Comparison of ENCODE assay signal across 8 cellular contexts in genomic region chr6:166343157-166343502, GRCh38. TPM values are rescaled to one million over a fixed set of nuclear protein-coding genes. Genes with fewer than 3 reads are reported as not detected.
A peak's percentile ranks its signal among the peaks of the same experiment; 100 is the strongest.
DNase-seq lines count a peak whose midpoint lies in the region; ATAC-seq and TF ChIP-seq lines count a peak whose summit lies in the region.

No MANE protein-coding gene starts in this region.

- TF ChIP-seq CTCF in OCI-LY1 (IDR thresholded peaks at IDR 0.05; ENCODE audit: low read length): no peak
- no peak for TF ChIP-seq CTCF in osteocyte (IDR thresholded peaks at IDR 0.05)

- no peaks in the 10 kb centered on the region for H3K36me3 Mint-ChIP-seq in osteocyte (ENCODE audit: unreplicated experiment)

- H3K9me3 Mint-ChIP-seq in osteocyte (ENCODE audit: unreplicated experiment): no peaks in the 10 kb centered on the region

- H3F3A ChIP-seq in OCI-LY1 (ENCODE audit: insufficient read depth, low read length): no peaks in the 10 kb centered on the region

- peak overlapping the region; percentile 80 for H3K27ac Mint-ChIP-seq in osteocyte (ENCODE audit: unreplicated experiment)

- H3K36me3 ChIP-seq in OCI-LY1 (ENCODE audit: insufficient read depth, low read length) (peaks cover 5% of the 10 kb centered on the region; the same call in 1 of the 2 replicates), endocrine pancreas (ENCODE audit: control insufficient read depth, insufficient read depth, low read length) (no peaks in the 10 kb centered on the region)

- H3K27me3 Mint-ChIP-seq in osteocyte (ENCODE audit: unreplicated experiment): peaks cover 18% of the 10 kb centered on the region

- no peak for DNase-seq in osteocyte (ENCODE audit: extremely low spot score, unreplicated experiment)
- DNase-seq in NCI-H2029 treated with DMSO at 0.1 percent for 48 hours (lab: John Stamatoyannopoulos, UW): no peak
- DNase-seq in NCI-H345 treated with DMSO at 0.1 percent for 48 hours (lab: John Stamatoyannopoulos, UW; ENCODE audit: unreplicated experiment): no peak
- no peak for DNase-seq in cerebellum (ENCODE audit: low spot score)

- H3K79me2 ChIP-seq in OCI-LY1 (ENCODE audit: insufficient read depth, low read length): peaks cover 25% of the 10 kb centered on the region

- H3K4me3 ChIP-seq in OCI-LY1 (ENCODE audit: low read depth, low read length, poor library complexity, severe bottlenecking) (peak overlapping the region; percentile 95), endocrine pancreas (ENCODE audit: control insufficient read depth, insufficient read depth, low read length) (peak overlapping the region; percentile 81)

- H3K4me1 ChIP-seq in OCI-LY1 (ENCODE audit: insufficient read depth, low read length, severe bottlenecking) (peaks cover 32% of the 10 kb centered on the region), endocrine pancreas (ENCODE audit: control insufficient read depth, insufficient read depth, low read length) (peaks cover 10% of the 10 kb centered on the region)

- peak overlapping the region; percentile 94 for H3K4me3 Mint-ChIP-seq in osteocyte (ENCODE audit: unreplicated experiment)

- H4K20me1 ChIP-seq in OCI-LY1 (ENCODE audit: insufficient read depth, low read length): no peaks in the 10 kb centered on the region

- no peaks in the 10 kb centered on the region for H3K9me2 ChIP-seq in OCI-LY1 (ENCODE audit: low read depth, low read length)

- peak overlapping the region; percentile 35 for H3K27ac ChIP-seq in OCI-LY1 (ENCODE audit: low read depth, low read length, poor library complexity, severe bottlenecking)

- H3K9me3 ChIP-seq in OCI-LY1 (ENCODE audit: low read length) (no peaks in the 10 kb centered on the region), endocrine pancreas (ENCODE audit: control insufficient read depth, low read length) (no peaks in the 10 kb centered on the region)

- H2AFZ ChIP-seq in OCI-LY1 (ENCODE audit: low read length): no peak overlapping the region

- H3K9ac ChIP-seq in OCI-LY1 (ENCODE audit: low read length): peak overlapping the region; percentile 92
- peak overlapping the region; percentile 95 for H3K9ac ChIP-seq in endocrine pancreas (ENCODE audit: control insufficient read depth, insufficient read depth, low read length)

- ATAC-seq in GM18520 (IDR thresholded peaks at IDR 0.05; ENCODE audit: unreplicated experiment) (peak; percentile 10), HG02623 (IDR thresholded peaks at IDR 0.05; ENCODE audit: unreplicated experiment) (peak; percentile 17)

- H3K4me1 Mint-ChIP-seq in osteocyte (ENCODE audit: unreplicated experiment): peaks cover 13% of the 10 kb centered on the region

- H3K27me3 ChIP-seq in OCI-LY1 (ENCODE audit: insufficient read depth, low read length): no peaks in the 10 kb centered on the region
- H3K27me3 ChIP-seq in endocrine pancreas (ENCODE audit: control insufficient read depth, insufficient read depth, low read length): no peaks in the 10 kb centered on the region

- H3K4me2 ChIP-seq in OCI-LY1 (ENCODE audit: low read length): peak overlapping the region; percentile 89

RNA-seq across cellular contexts. Expression of gene SFT2D1, which starts 0.8 kb away (rescaled TPM):
- total RNA-seq in osteocyte: 30.8 and 34.0 TPM in 2 replicates
- 18.9 TPM for total RNA-seq in cerebellum

RNA-seq across cellular contexts. Expression of gene PRR18, which starts 34.9 kb away (rescaled TPM):
- not detected in 2 replicates for total RNA-seq in osteocyte
- total RNA-seq in cerebellum: 0.54 TPM

RNA-seq across cellular contexts. Expression of gene MPC1, which starts 39.6 kb away (rescaled TPM):
- total RNA-seq in osteocyte: 27.7 and 29.1 TPM in 2 replicates
- total RNA-seq in cerebellum: 27.1 TPM
